Comparison of ENCODE assay signal across 1 cellular context in genomic region chr9:73157811-73158210, GRCh38.
TF ChIP-seq lines count a peak whose summit lies in the region.

No MANE protein-coding gene starts in this region.

TF ChIP-seq in IMR-90, 13 proteins besides CTCF, POLR2A, EP300 and RAD21 (continued from another document):
- no peak for TF ChIP-seq USF2 (IDR thresholded peaks at IDR 0.05; ENCODE audit: low read depth, low read length)
- no peak for TF ChIP-seq MAFK (IDR thresholded peaks at IDR 0.05; ENCODE audit: low read depth, low read length)
- TF ChIP-seq MAZ (IDR thresholded peaks at IDR 0.05; ENCODE audit: borderline replicate concordance, low read depth, low read length), result no peak
